In genomic region chr5:171355302-171355724, GRCh38 we compare ENCODE assay signal across 10 cellular contexts. TPM values are rescaled to one million over a fixed set of nuclear protein-coding genes. Genes with fewer than 3 reads are reported as not detected.
DNase-seq lines count a peak whose midpoint lies in the region; ATAC-seq and TF ChIP-seq lines count a peak whose summit lies in the region.
"Had no signal": no experiment of that assay in that cellular context is flagged by ENCODE, and none has a peak within 500 bp of the region (broad histone marks: within the 10 kb centered on the region; RNA-seq: fewer than 3 reads in every experiment).

No MANE protein-coding gene starts in this region.

- DNase-seq in effector memory CD8-positive, alpha-beta T cell = peak; percentile 11 to 33 (median 12)
- DNase-seq in substantia nigra (lab: John Stamatoyannopoulos, UW) = no peak
- DNase-seq in WTC11 (ENCODE audit: low spot score) = no peak
- DNase-seq in HT-29 (ENCODE audit: low spot score) = no peak
- DNase-seq in putamen (ENCODE audit: low spot score) = no peak

- H3K27ac Mint-ChIP-seq in effector memory CD8-positive, alpha-beta T cell = peak overlapping the region; percentile 77 to 81
- H3K27ac Mint-ChIP-seq in WTC11 = no peak overlapping the region
- H3K27ac Mint-ChIP-seq: nephron; T-helper 1 cell treated with Interleukin-12 subunit alpha and Interleukin-12 subunit beta and Interleukin-4 antibody, amounts not matched to agents 30 μg/mL and 1 μg/mL, for 36 hours had no signal

- TF ChIP-seq CTCF in WTC11 (IDR thresholded peaks at IDR 0.05) = no peak

- peak; percentile 82 for ATAC-seq in GM18861 (IDR thresholded peaks at IDR 0.05; ENCODE audit: unreplicated experiment)
- ATAC-seq in GM21423 (IDR thresholded peaks at IDR 0.05; ENCODE audit: unreplicated experiment) = peak; percentile 95
- ATAC-seq in HG03196 (IDR thresholded peaks at IDR 0.05; ENCODE audit: unreplicated experiment) = peak; percentile 87
- peak; percentile 88 for ATAC-seq in effector memory CD8-positive, alpha-beta T cell (replicated peaks)
- no peak for ATAC-seq in WTC11

- no peaks in the 10 kb centered on the region for H3K36me3 Mint-ChIP-seq in effector memory CD8-positive, alpha-beta T cell (ENCODE audit: insufficient read depth)
- H3K36me3 Mint-ChIP-seq in WTC11 = no peaks in the 10 kb centered on the region

- POLR2A ChIA-PET in WTC11 (lab: Charles Lee) = no interaction called here

- no peaks in the 10 kb centered on the region for H3K4me1 Mint-ChIP-seq in effector memory CD8-positive, alpha-beta T cell (ENCODE audit: low read depth in 2 of 2)
- H3K4me1 Mint-ChIP-seq in WTC11 = no peaks in the 10 kb centered on the region
- H3K4me1 Mint-ChIP-seq: nephron had no signal

- no peak overlapping the region for H3K27ac ChIP-seq in substantia nigra (ENCODE audit: low read depth, low read length, poor library complexity, severe bottlenecking)

- CTCF ChIA-PET in WTC11 (lab: Charles Lee) = interaction anchor here (0.5 to 0.6 kb wide), 2 partner anchors 68 to 203 kb away, joined by 3 to 7 read pairs; no protein-coding TSS in a partner anchor

- peaks cover 6 to 9% of the 10 kb centered on the region in 2 donors for H3K27me3 Mint-ChIP-seq in effector memory CD8-positive, alpha-beta T cell
- no peaks in the 10 kb centered on the region for H3K27me3 Mint-ChIP-seq in WTC11 (ENCODE audit: low read depth)

- peak overlapping the region; percentile 58 to 72 for H3K4me3 Mint-ChIP-seq in effector memory CD8-positive, alpha-beta T cell
- H3K4me3 Mint-ChIP-seq in WTC11 = no peak overlapping the region
- H3K4me3 Mint-ChIP-seq: nephron; T-helper 1 cell treated with Interleukin-12 subunit alpha and Interleukin-12 subunit beta and Interleukin-4 antibody, amounts not matched to agents 30 μg/mL and 1 μg/mL, for 36 hours had no signal

- H3K9me3 Mint-ChIP-seq in effector memory CD8-positive, alpha-beta T cell = no peaks in the 10 kb centered on the region
- peaks cover 3% of the 10 kb centered on the region; the same call in 1 of the 2 replicates for H3K9me3 Mint-ChIP-seq in WTC11
- H3K9me3 Mint-ChIP-seq: nephron; T-helper 1 cell treated with Interleukin-12 subunit alpha and Interleukin-12 subunit beta and Interleukin-4 antibody, amounts not matched to agents 30 μg/mL and 1 μg/mL, for 36 hours had no signal

TF ChIP-seq in WTC11, 78 proteins besides CTCF, POLR2A, EP300 and RAD21:
- TF ChIP-seq GRHL2 (CRISPR knock-in tag; IDR thresholded peaks at IDR 0.05; ENCODE audit: insufficient replicate concordance, severe bottlenecking) = no peak
- TF ChIP-seq NR1H2 (CRISPR knock-in tag; IDR thresholded peaks at IDR 0.05) = no peak
- TF ChIP-seq NR3C1 (CRISPR knock-in tag; conservative IDR thresholded peaks at IDR 0.05; ENCODE audit: low read depth) = no peak
- TF ChIP-seq RELA (CRISPR knock-in tag; IDR thresholded peaks at IDR 0.05; ENCODE audit: borderline replicate concordance) = no peak
- no peak for TF ChIP-seq HMGA2 (CRISPR knock-in tag; IDR thresholded peaks at IDR 0.05)
- TF ChIP-seq SMAD3 (CRISPR knock-in tag; IDR thresholded peaks at IDR 0.05; ENCODE audit: borderline replicate concordance) = no peak
- no peak for TF ChIP-seq GTF2I (CRISPR knock-in tag; conservative IDR thresholded peaks at IDR 0.05)
- TF ChIP-seq ZNF317 (CRISPR knock-in tag; IDR thresholded peaks at IDR 0.05; ENCODE audit: borderline replicate concordance, low read depth) = no peak
- TF ChIP-seq, protein P1, sequence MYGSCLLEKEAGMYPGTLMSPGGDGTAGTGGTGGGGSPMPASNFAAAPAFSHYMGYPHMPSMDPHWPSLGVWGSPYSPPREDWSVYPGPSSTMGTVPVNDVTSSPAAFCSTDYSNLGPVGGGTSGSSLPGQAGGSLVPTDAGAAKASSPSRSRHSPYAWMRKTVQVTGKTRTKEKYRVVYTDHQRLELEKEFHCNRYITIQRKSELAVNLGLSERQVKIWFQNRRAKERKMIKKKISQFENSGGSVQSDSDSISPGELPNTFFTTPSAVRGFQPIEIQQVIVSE (CRISPR knock-in tag; IDR thresholded peaks at IDR 0.05; ENCODE audit: borderline replicate concordance) = no peak
- TF ChIP-seq ESRRA (CRISPR knock-in tag; IDR thresholded peaks at IDR 0.05; ENCODE audit: borderline replicate concordance) = no peak

RNA-seq across cellular contexts. Expression of gene NPM1, which starts 32.3 kb away (rescaled TPM):
- total RNA-seq in WTC11 (2021) = 3,469 to 3,530 TPM (median 3,528 TPM) in 3 replicates
- 896 and 936 TPM in 2 replicates for total RNA-seq in HT-29 (2014; rRNA removed; shearing (Covaris generic))

RNA-seq across cellular contexts. Expression of gene TLX3, which starts 46.3 kb away (rescaled TPM):
- total RNA-seq in WTC11 (2021) = 0.11 to 0.16 TPM in 2 of 3 replicates, not detected in the other
- not detected in 2 replicates for total RNA-seq in HT-29 (2014; rRNA removed; shearing (Covaris generic))

Comparison
In these comparisons a context has a peak if more than half of its experiments do, and no peak if none do; other contexts are left out.
1. DNase-seq: peak in effector memory CD8-positive, alpha-beta T cell (3 of 3); none in substantia nigra (0 of 49), WTC11 (single experiment), HT-29 (single experiment) and putamen (single experiment).